8 cellular contexts compared by ENCODE assay signal in the genomic region with DNA sequence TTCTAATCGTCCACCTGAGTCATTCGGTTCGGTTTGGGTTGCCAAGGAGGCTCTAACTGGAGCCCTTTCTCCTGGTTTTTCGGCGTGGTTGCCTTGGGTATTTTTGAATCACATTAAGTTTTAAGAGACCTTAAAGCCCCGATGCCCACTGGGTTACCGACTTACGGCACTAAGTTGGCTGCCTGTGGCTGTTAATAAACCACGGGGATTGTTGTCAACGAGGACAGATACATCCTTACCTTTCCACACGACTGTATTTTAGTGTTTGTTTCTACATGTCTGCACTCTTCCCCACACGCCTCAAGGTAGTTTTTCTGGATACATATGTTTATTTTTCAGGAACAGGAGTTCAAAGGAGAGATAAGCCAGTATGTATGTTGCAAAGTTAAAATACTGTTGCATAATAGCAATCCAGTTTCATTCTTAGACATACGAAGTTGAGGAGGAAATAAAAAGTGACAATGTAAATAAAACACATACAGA. TPM values are rescaled to one million over a fixed set of nuclear protein-coding genes. Genes with fewer than 3 reads are reported as not detected.
DNase-seq lines count a peak whose midpoint lies in the region; ATAC-seq and TF ChIP-seq lines count a peak whose summit lies in the region.

No MANE protein-coding gene starts in this region.

- intact Hi-C loops in MCF 10A (cut with micrococcal nuclease) = loop anchor here (2.0 kb wide), 1 partner anchor 53 kb away; no protein-coding TSS in a partner anchor

- POLR2A ChIA-PET in MCF 10A (lab: Yijun Ruan, JAX) = interaction anchor here (1.2 to 1.7 kb wide), 3 partner anchors 12 to 27 kb away, joined by 3 to 23 read pairs (median 8); no protein-coding TSS in a partner anchor

- no peak for ATAC-seq in GM18861 (IDR thresholded peaks at IDR 0.05; ENCODE audit: unreplicated experiment)

- no peaks in the 10 kb centered on the region for H3K27me3 Mint-ChIP-seq in MCF 10A (ENCODE audit: insufficient read depth, unreplicated experiment)

- TF ChIP-seq CTCF in MCF 10A (IDR thresholded peaks at IDR 0.05; ENCODE audit: unreplicated experiment) = no peak

- H3K9me3 Mint-ChIP-seq in MCF 10A (ENCODE audit: unreplicated experiment) = no peaks in the 10 kb centered on the region

- peak overlapping the region; percentile 97 for H3K4me3 ChIP-seq in mononuclear cell (ENCODE audit: low read length)

- peaks cover 12% of the 10 kb centered on the region for H3K4me1 Mint-ChIP-seq in MCF 10A (ENCODE audit: insufficient read depth, unreplicated experiment)

- H3K4me1 ChIP-seq in mononuclear cell (ENCODE audit: insufficient read depth, low read length) = peaks cover 13% of the 10 kb centered on the region

- H3K9me3 ChIP-seq in mononuclear cell (ENCODE audit: low read depth, low read length) = no peaks in the 10 kb centered on the region

- peaks cover 7% of the 10 kb centered on the region for H3K36me3 Mint-ChIP-seq in MCF 10A (ENCODE audit: insufficient read depth, unreplicated experiment)

- peak overlapping the region; percentile 96 for H3K4me3 Mint-ChIP-seq in MCF 10A (ENCODE audit: unreplicated experiment)

- H3K27ac Mint-ChIP-seq in MCF 10A (ENCODE audit: low read depth, unreplicated experiment) = peak overlapping the region; percentile 96

- CTCF ChIA-PET in MCF 10A (lab: Yijun Ruan, JAX) = no interaction called here

- DNase-seq in DMS 273 (lab: John Stamatoyannopoulos, UW; ENCODE audit: unreplicated experiment) = peak; percentile 57
- no peak for DNase-seq in DMS 273 treated with DMSO at 0.1 percent for 48 hours (lab: John Stamatoyannopoulos, UW)
- peak; percentile 48 for DNase-seq in NCI-H226
- no peak for DNase-seq in MCF 10A (ENCODE audit: unreplicated experiment)
- DNase-seq in NCI-H2196 (lab: John Stamatoyannopoulos, UW; ENCODE audit: unreplicated experiment) = no peak
- no peak for DNase-seq in epidermal melanocyte (ENCODE audit: insufficient read length, low spot score)

- TSS peak; percentile 12 for BruUV-seq in MCF 10A (replicated peaks; lab: Mats Ljungman, UMichigan)

- H3K27me3 ChIP-seq in mononuclear cell (ENCODE audit: insufficient read depth, low read length) = no peaks in the 10 kb centered on the region

RNA-seq across cellular contexts. Expression of a gene that starts 1.2 kb away (rescaled TPM):
- total RNA-seq in MCF 10A (2022) (150 and 159 TPM in 2 replicates), mononuclear cell (52.8 TPM)

Comparison
In these comparisons a context has a peak if more than half of its experiments do, and no peak if none do; other contexts are left out.
1. DNase-seq: peak in DMS 273 (single experiment) and NCI-H226 (single experiment); none in DMS 273 treated with DMSO at 0.1 percent for 48 hours (single experiment), MCF 10A (single experiment), NCI-H2196 (single experiment) and epidermal melanocyte (single experiment).